Comparison of ENCODE assay signal across 24 cellular contexts in the genomic region with DNA sequence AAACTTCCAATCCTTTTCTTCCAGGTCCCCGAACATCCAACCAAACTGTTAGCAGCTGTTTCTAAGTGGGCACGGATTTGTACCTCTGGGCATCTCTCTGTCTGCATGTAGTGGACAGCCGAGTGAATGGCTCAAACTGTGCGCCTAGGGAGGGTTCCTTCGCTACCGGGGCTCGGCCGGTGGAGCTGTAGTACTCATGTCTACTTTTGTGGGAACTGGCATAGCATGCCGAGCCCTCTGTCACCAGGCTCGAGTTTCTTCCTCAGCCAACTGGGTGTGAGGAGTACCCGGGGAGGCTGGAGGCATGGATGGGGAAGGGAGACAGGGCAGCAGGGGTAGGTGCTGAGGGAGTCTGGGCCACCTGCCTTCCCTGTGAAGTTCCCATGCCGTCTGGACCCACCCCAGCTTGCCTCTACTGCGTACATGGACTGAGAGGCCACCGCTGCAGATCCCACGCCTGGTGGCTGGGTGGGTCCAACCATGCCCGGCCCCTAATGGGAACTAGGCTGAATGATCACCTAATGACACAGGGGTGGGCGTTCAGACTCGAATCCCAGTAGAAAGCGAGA. TPM values are rescaled to one million over a fixed set of nuclear protein-coding genes. Genes with fewer than 3 reads are reported as not detected.
"Had no signal": no experiment of that assay in that cellular context is flagged by ENCODE, and none has a peak within 500 bp of the region (broad histone marks: within the 10 kb centered on the region; RNA-seq: fewer than 3 reads in every experiment).

No MANE protein-coding gene starts in this region.

- H3K4me3 ChIP-seq: MG63 had no signal

- H3K27ac ChIP-seq: RWPE1 had no signal

- DNase-seq: Karpas-422, KG1, MG63, MV-4-11, NCI-H1048, NCI-H1105, NCI-H1417, NCI-H1436 treated with DMSO at 0.1 percent for 48 hours, NCI-H1694, NCI-H1930, NCI-H2081 treated with DMSO at 0.1 percent for 48 hours, NCI-H2171, NCI-H226, NCI-H446, NCI-H510A, NCI-H524 treated with DMSO at 0.1 percent for 48 hours, NCI-H69, NCI-H774, SHP77, SK-N-SH, SW 1271, T-cell had no signal

- H3K9me3 ChIP-seq: MG63, SK-N-SH had no signal

- H3K27ac Mint-ChIP-seq: T-cell had no signal

- ATAC-seq: T-cell had no signal

- H3K4me2 ChIP-seq: SK-N-SH had no signal

- H3K9me3 Mint-ChIP-seq: T-cell had no signal

- H3K9me2 ChIP-seq: SK-N-SH had no signal

- H3K36me3 ChIP-seq: MG63 had no signal

- H3K4me3 Mint-ChIP-seq: T-cell had no signal

- H3K36me3 Mint-ChIP-seq: T-cell had no signal

- H3K27me3 ChIP-seq: MG63 had no signal

RNA-seq across cellular contexts. Expression of gene TNFAIP2, which starts 23.0 kb away (rescaled TPM):
- total RNA-seq: SK-MEL-5 had no signal

RNA-seq across cellular contexts. Expression of gene EXOC3L4, which starts 51.7 kb away (rescaled TPM):
- total RNA-seq: SK-MEL-5 had no signal
